Comparison of ENCODE assay signal across 30 cellular contexts in genomic region chr6:33001685-33002084, GRCh38. TPM values are rescaled to one million over a fixed set of nuclear protein-coding genes. Genes with fewer than 3 reads are reported as not detected.
"Had no signal": no experiment of that assay in that cellular context is flagged by ENCODE, and none has a peak within 500 bp of the region (broad histone marks: within the 10 kb centered on the region; RNA-seq: fewer than 3 reads in every experiment).

No MANE protein-coding gene starts in this region.

- H3K36me3 ChIP-seq: brain microvascular endothelial cell, gastrocnemius medialis had no signal

- H3K4me3 Mint-ChIP-seq: activated CD4-positive, alpha-beta memory T cell treated with anti-CD3 and anti-CD28 coated beads, Interleukin-2, amount 10 ng/mL, durations not matched to agents 7 days and 5 days; activated CD4-positive, alpha-beta T cell treated with anti-CD3 and anti-CD28 coated beads, Interleukin-2, amount 10 ng/mL, durations not matched to agents 7 days and 5 days; activated naive CD8-positive, alpha-beta T cell; activated T-cell treated with anti-CD3 and anti-CD28 coated beads, Interleukin-2, amount 50 U/mL, for 24 hours; activated T-cell treated with anti-CD3 and anti-CD28 coated beads, Interleukin-2, amount 50 U/mL, for 72 hours; central memory CD8-positive, alpha-beta T cell; dendritic cell treated with granulocyte-macrophage colony-stimulating factor and Interleukin-4, amounts not matched to agents 40 ng/mL and 50 ng/mL, for 4 days; endodermal cell; T-helper 17 cell; T-helper 2 cell treated with Interferon-gamma antibody and Interleukin-4, amounts not matched to agents 5 μg/mL and 100 μg/mL, for 36 hours had no signal

- H3K36me3 Mint-ChIP-seq: activated naive CD8-positive, alpha-beta T cell had no signal

- H3K27ac ChIP-seq: brain microvascular endothelial cell, coronary artery, dorsolateral prefrontal cortex, foreskin keratinocyte, gastrocnemius medialis had no signal

- H3K27ac Mint-ChIP-seq: activated CD4-positive, alpha-beta memory T cell treated with anti-CD3 and anti-CD28 coated beads, Interleukin-2, amount 10 ng/mL, durations not matched to agents 7 days and 5 days; activated CD4-positive, alpha-beta T cell treated with anti-CD3 and anti-CD28 coated beads, Interleukin-2, amount 10 ng/mL, durations not matched to agents 7 days and 5 days; activated naive CD8-positive, alpha-beta T cell; activated T-cell treated with anti-CD3 and anti-CD28 coated beads, Interleukin-2, amount 50 U/mL, for 24 hours; activated T-cell treated with anti-CD3 and anti-CD28 coated beads, Interleukin-2, amount 50 U/mL, for 72 hours; dendritic cell treated with granulocyte-macrophage colony-stimulating factor and Interleukin-4, amounts not matched to agents 40 ng/mL and 50 ng/mL, for 4 days; endodermal cell; T-helper 17 cell; T-helper 2 cell treated with Interferon-gamma antibody and Interleukin-4, amounts not matched to agents 5 μg/mL and 100 μg/mL, for 36 hours had no signal

- H3K4me3 ChIP-seq: coronary artery, dorsolateral prefrontal cortex, gastrocnemius medialis had no signal

- DNase-seq: activated CD4-positive, alpha-beta memory T cell treated with anti-CD3 and anti-CD28 coated beads, Interleukin-2, amount 10 ng/mL, durations not matched to agents 7 days and 5 days; activated CD4-positive, alpha-beta T cell treated with anti-CD3 and anti-CD28 coated beads for 1 hour; activated CD4-positive, alpha-beta T cell treated with anti-CD3 and anti-CD28 coated beads for 4 hours; activated CD4-positive, alpha-beta T cell treated with anti-CD3 and anti-CD28 coated beads, Interleukin-2, amount 10 ng/mL, durations not matched to agents 7 days and 5 days; activated CD4-positive, alpha-beta T cell treated with anti-CD3 and anti-CD28 coated beads, Interleukin-2, amount 50 U/mL, for 4 hours; activated gamma-delta T cell treated with Interleukin-2 at 50 U/mL for 16 hours; activated naive CD4-positive, alpha-beta T cell treated with anti-CD3 and anti-CD28 coated beads, Interleukin-2, amount 50 U/mL, for 16 hours; activated naive CD4-positive, alpha-beta T cell treated with Interleukin-2 at 50 U/mL for 16 hours; activated T-cell treated with anti-CD3 and anti-CD28 coated beads for 4 hours; activated T-cell treated with anti-CD3 and anti-CD28 coated beads, Interleukin-2, amount 50 U/mL, for 24 hours; activated T-cell treated with anti-CD3 and anti-CD28 coated beads, Interleukin-2, amount 50 U/mL, for 72 hours; amniotic stem cell; anterior cingulate cortex; brain microvascular endothelial cell; dorsolateral prefrontal cortex; effector memory CD4-positive, alpha-beta T cell; endodermal cell; foreskin keratinocyte; gastrocnemius medialis; glutamatergic neuron; T-helper 1 cell; T-helper 17 cell; T1000 had no signal

- H3K9me3 Mint-ChIP-seq: activated CD4-positive, alpha-beta memory T cell treated with anti-CD3 and anti-CD28 coated beads, Interleukin-2, amount 10 ng/mL, durations not matched to agents 7 days and 5 days; activated CD4-positive, alpha-beta T cell treated with anti-CD3 and anti-CD28 coated beads, Interleukin-2, amount 10 ng/mL, durations not matched to agents 7 days and 5 days; activated T-cell treated with anti-CD3 and anti-CD28 coated beads, Interleukin-2, amount 50 U/mL, for 24 hours; activated T-cell treated with anti-CD3 and anti-CD28 coated beads, Interleukin-2, amount 50 U/mL, for 72 hours; central memory CD8-positive, alpha-beta T cell; dendritic cell treated with granulocyte-macrophage colony-stimulating factor and Interleukin-4, amounts not matched to agents 40 ng/mL and 50 ng/mL, for 4 days; endodermal cell; T-helper 2 cell treated with Interferon-gamma antibody and Interleukin-4, amounts not matched to agents 5 μg/mL and 100 μg/mL, for 36 hours had no signal

- H3K4me1 ChIP-seq: foreskin keratinocyte, gastrocnemius medialis had no signal

- ATAC-seq: activated T-cell treated with anti-CD3 and anti-CD28 coated beads, Interleukin-2, amount 50 U/mL, for 72 hours; esophagus mucosa; foreskin keratinocyte; gastrocnemius medialis; T-helper 17 cell had no signal

- H3K9me3 ChIP-seq: gastrocnemius medialis had no signal

RNA-seq across cellular contexts. Expression of gene HLA-DOA, which starts 7.7 kb away (rescaled TPM):
- total RNA-seq: bronchial epithelial cell, foreskin keratinocyte had no signal
- polyA plus RNA-seq: foreskin keratinocyte had no signal
